29 cellular contexts compared by ENCODE assay signal in the genomic region with DNA sequence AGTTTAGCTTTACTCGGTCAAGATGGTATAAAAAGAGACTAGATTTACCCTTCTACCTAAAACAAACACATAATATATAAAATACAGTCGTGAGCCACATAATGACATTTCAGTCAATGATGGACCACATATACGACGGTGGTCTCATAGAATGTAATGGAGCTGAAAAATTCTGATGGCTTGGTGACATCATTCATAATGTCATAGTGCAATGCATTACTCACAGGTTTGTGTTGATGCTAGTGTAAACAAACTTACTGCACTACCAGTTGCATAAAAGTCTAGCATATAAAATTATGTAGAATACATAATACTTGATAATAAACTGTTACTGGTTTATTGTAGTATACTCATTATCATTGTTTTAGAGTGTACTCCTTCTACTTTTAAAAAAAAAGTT.
"Had no signal": no experiment of that assay in that cellular context is flagged by ENCODE, and none has a peak within 500 bp of the region (broad histone marks: within the 10 kb centered on the region; RNA-seq: fewer than 3 reads in every experiment).

No MANE protein-coding gene starts in this region.

- H3K27ac Mint-ChIP-seq: immature natural killer cell; mesothelial cell of epicardium; naive B cell; natural killer cell; nephron progenitor cell; progenitor cell of endocrine pancreas; stimulated activated naive B cell treated with anti-CD40 and anti-IgM and Interleukin-4, amounts not matched to agents 10 μg/mL and 1 μg/mL and 100 μg/mL, for 72 hours had no signal

- H3K36me3 ChIP-seq: left lung, lower lobe of right lung, ovary, right atrium auricular region, stomach, thyroid gland, transverse colon, upper lobe of left lung, vagina had no signal

- H3K4me1 ChIP-seq: left lung, lower lobe of right lung, right atrium auricular region, stomach, testis, thyroid gland, transverse colon, upper lobe of left lung, vagina had no signal

- H3K4me3 ChIP-seq: left lung, lower lobe of right lung, ovary, right atrium auricular region, skin epidermis, stomach, testis, thyroid gland, transverse colon, upper lobe of left lung, vagina had no signal

- H3K27me3 Mint-ChIP-seq: progenitor cell of endocrine pancreas; stimulated activated naive B cell treated with anti-CD40 and anti-IgM and Interleukin-4, amounts not matched to agents 10 μg/mL and 1 μg/mL and 100 μg/mL, for 72 hours had no signal

- DNase-seq: hypothalamus; immature natural killer cell; kidney; left colon; left lung; lower lobe of right lung; mammary epithelial cell; mesendoderm; naive B cell; natural killer cell; nephron progenitor cell; ovary; stimulated activated CD4-positive, alpha-beta T cell treated with anti-CD3 and anti-CD28 coated beads, Interleukin-12 subunit alpha, Interleukin-12 subunit beta, amount 100 ng/mL, for 4 hours; stimulated activated CD4-positive, alpha-beta T cell treated with anti-CD3 and anti-CD28 coated beads, Interleukin-15, amount 100 ng/mL, for 24 hours; stimulated activated CD4-positive, alpha-beta T cell treated with anti-CD3 and anti-CD28 coated beads, Interleukin-2, amount 100 ng/mL, for 24 hours; stimulated activated CD4-positive, alpha-beta T cell treated with anti-CD3 and anti-CD28 coated beads, Interleukin-4, amount 100 ng/mL, for 1 hour; stimulated activated naive B cell treated with anti-CD40 and anti-IgM and Interleukin-4, amounts not matched to agents 10 μg/mL and 1 μg/mL and 100 μg/mL, for 72 hours; stimulated activated naive CD8-positive, alpha-beta T cell treated with anti-CD3 and anti-CD28 coated beads, Interleukin-15, Interleukin-2, amounts not matched to agents 100 U/mL and 50 U/mL, for 24 hours; stomach; testis; thyroid gland; transverse colon; upper lobe of left lung had no signal

- H3K9me3 ChIP-seq: ovary, testis, thyroid gland, vagina had no signal

- ATAC-seq: left colon; left lung; lower lobe of right lung; natural killer cell; sciatic nerve; stimulated activated naive B cell treated with anti-CD40 and anti-IgM and Interleukin-4, amounts not matched to agents 10 μg/mL and 1 μg/mL and 100 μg/mL, for 72 hours; stimulated activated naive CD8-positive, alpha-beta T cell treated with anti-CD3 and anti-CD28 coated beads, Interleukin-15, Interleukin-2, amounts not matched to agents 100 U/mL and 50 U/mL, for 24 hours had no signal

- H3K4me1 Mint-ChIP-seq: immature natural killer cell; mesothelial cell of epicardium; naive B cell; natural killer cell; stimulated activated naive B cell treated with anti-CD40 and anti-IgM and Interleukin-4, amounts not matched to agents 10 μg/mL and 1 μg/mL and 100 μg/mL, for 72 hours had no signal

- H3K4me3 Mint-ChIP-seq: immature natural killer cell; mesothelial cell of epicardium; naive B cell; natural killer cell; nephron progenitor cell; stimulated activated naive B cell treated with anti-CD40 and anti-IgM and Interleukin-4, amounts not matched to agents 10 μg/mL and 1 μg/mL and 100 μg/mL, for 72 hours had no signal

- H3K27me3 ChIP-seq: left lung, ovary, right atrium auricular region, stomach, testis, thyroid gland, transverse colon, upper lobe of left lung, vagina had no signal

- H3K27ac ChIP-seq: left lung, lower lobe of right lung, ovary, right atrium auricular region, skin epidermis, stomach, testis, thyroid gland, transverse colon, upper lobe of left lung, vagina had no signal
